Comparison of ENCODE assay signal across 24 cellular contexts in the genomic region with DNA sequence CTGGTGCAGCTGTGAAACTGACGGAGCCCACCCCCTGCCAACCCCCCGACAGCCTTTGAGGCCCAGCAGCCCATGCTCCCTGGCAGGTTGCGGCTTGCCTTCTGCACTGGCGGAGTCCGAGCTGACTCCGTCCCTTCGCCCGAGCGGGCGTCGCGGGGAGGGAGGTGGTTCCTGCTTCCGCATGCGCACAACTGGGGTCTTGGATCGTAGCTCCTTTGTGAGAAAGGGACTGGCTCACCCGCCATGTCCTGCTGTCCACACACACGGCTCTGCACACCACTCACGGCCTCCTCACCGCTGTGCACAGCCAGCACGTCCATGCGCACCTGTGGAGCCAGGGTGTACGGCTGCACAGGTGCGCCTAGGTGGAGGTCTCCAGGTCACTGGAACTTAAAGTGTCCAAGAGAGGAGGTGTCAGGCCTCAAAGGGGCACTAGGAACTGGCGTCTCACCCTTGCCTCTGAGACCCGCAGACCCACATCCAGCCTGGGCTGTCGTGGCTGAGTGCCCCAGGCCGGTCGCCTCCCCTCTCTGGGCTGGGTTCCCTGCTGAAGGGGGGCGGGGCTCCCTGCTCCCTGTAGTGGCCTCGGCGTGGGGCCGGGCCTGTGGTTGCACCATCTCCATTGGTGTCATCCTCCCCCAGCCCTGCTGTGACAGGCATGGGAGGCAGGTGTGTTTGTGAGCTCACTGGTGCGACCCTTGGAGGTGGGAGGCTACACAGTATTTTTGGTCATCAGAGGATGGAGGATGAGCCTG. TPM values are rescaled to one million over a fixed set of nuclear protein-coding genes. Genes with fewer than 3 reads are reported as not detected.
DNase-seq lines count a peak whose midpoint lies in the region; ATAC-seq, FAIRE-seq and TF ChIP-seq lines count a peak whose summit lies in the region.
"Had no signal": no experiment of that assay in that cellular context is flagged by ENCODE, and none has a peak within 500 bp of the region (broad histone marks: within the 10 kb centered on the region; RNA-seq: fewer than 3 reads in every experiment).

No MANE protein-coding gene starts in this region.

- H3K27me3 ChIP-seq in HepG2 (ENCODE audit: control insufficient read depth in 1 of 2, insufficient read depth in 2 of 2, low read length in 2 of 2) (peaks cover 29 to 85% of the 10 kb centered on the region in 2 experiments), right lobe of liver (no peaks in the 10 kb centered on the region), upper lobe of right lung (peaks cover 10% of the 10 kb centered on the region)
- H3K27me3 ChIP-seq: Peyer's patch had no signal

- FAIRE-seq in HepG2 (lab: Jason Lieb, UNC), result no peak
- FAIRE-seq: GM12891 had no signal

- H3K9me3 Mint-ChIP-seq in WTC11, result no peaks in the 10 kb centered on the region
- H3K9me3 Mint-ChIP-seq: CD4-positive, alpha-beta memory T cell; HFFc6 had no signal

- TF ChIP-seq EP300 in HepG2 (IDR thresholded peaks at IDR 0.05; ENCODE audit: low read depth in 2 of 2, low read length in 2 of 2), result no peak
- no peak for TF ChIP-seq EP300 in HepG2 (CRISPR knock-in tag; IDR thresholded peaks at IDR 0.05; ENCODE audit: borderline replicate concordance)

- peaks cover 18% of the 10 kb centered on the region for H3K36me3 Mint-ChIP-seq in WTC11
- H3K36me3 Mint-ChIP-seq: CD4-positive, alpha-beta memory T cell had no signal

- no peak overlapping the region for H3K9ac ChIP-seq in HepG2 (ENCODE audit: insufficient read depth, low read depth, low read length)
- H3K9ac ChIP-seq: BLaER1 treated with 17β-estradiol and CSF1 and Interleukin-3, amounts not matched to agents 10 nM and 100 nM had no signal

- no TSS peak for BruUV-seq in HepG2 (replicated peaks; lab: Mats Ljungman, UMichigan)

- H4K20me1 ChIP-seq in HepG2 (ENCODE audit: insufficient read depth, low read length), result no peaks in the 10 kb centered on the region

- H3K79me2 ChIP-seq in HepG2 (ENCODE audit: insufficient read depth, low read length), result no peaks in the 10 kb centered on the region

- intact Hi-C loops in HepG2 (cut with micrococcal nuclease; ENCODE audit: unreplicated experiment) (no loop called here), right lobe of liver (cut with DNase I) (no loop called here), upper lobe of right lung (cut with DNase I) (loop anchor here (10.0 kb wide), 1 partner anchor 323 kb away; no protein-coding TSS in a partner anchor)

- 0 out of 2 replicates have a peak, but pooled peaks cover 4% of the 10 kb centered on the region for H3K4me1 Mint-ChIP-seq in WTC11
- H3K4me1 Mint-ChIP-seq: CD4-positive, alpha-beta memory T cell; T-helper 17 cell had no signal

- no peak for TF ChIP-seq RAD21 in HepG2 (CRISPR knock-in tag; IDR thresholded peaks at IDR 0.05)

- H3K4me3 ChIP-seq in HepG2 (replicated peaks in 1 of 3; ENCODE audit: insufficient read depth in 1 of 3, low read depth in 2 of 3, low read length in 3 of 3) (no peak overlapping the region), right lobe of liver (no peak overlapping the region), upper lobe of right lung (no peak overlapping the region)
- H3K4me3 ChIP-seq: BLaER1 treated with 17β-estradiol and CSF1 and Interleukin-3, amounts not matched to agents 10 nM and 100 nM; Peyer's patch; SJSA1 had no signal

- H3K36me3 ChIP-seq in HepG2 (replicated peaks in 1 of 2; ENCODE audit: control insufficient read depth in 1 of 2, insufficient read depth in 2 of 2, low read length in 2 of 2) (no peaks in the 10 kb centered on the region), right lobe of liver (no peaks in the 10 kb centered on the region), upper lobe of right lung (no peaks in the 10 kb centered on the region)
- H3K36me3 ChIP-seq: BLaER1 treated with 17β-estradiol and CSF1 and Interleukin-3, amounts not matched to agents 10 nM and 100 nM; Peyer's patch; SJSA1 had no signal

- DNase-seq in HepG2 (ENCODE audit: low spot score) (no peak), right lobe of liver (no peak), KBM-7 (peak; percentile 42), WTC11 (ENCODE audit: low spot score) (no peak), upper lobe of right lung (no peak)
- DNase-seq: CD4-positive, alpha-beta memory T cell; DND-41; HFFc6; NCI-H1048; NCI-H1417 treated with DMSO at 0.1 percent for 48 hours; NCI-H1930; NCI-H2227 treated with DMSO at 0.1 percent for 48 hours; NCI-H510A treated with DMSO at 0.1 percent for 48 hours; NCI-H82; Peyer's patch; T-helper 17 cell had no signal

- CTCF ChIA-PET in HepG2 (lab: Yijun Ruan, JAX; ENCODE audit: low intra/inter-chr PET ratio, low total read pairs), result no interaction called here
- CTCF ChIA-PET in WTC11 (lab: Charles Lee), result interaction anchor here (0.7 to 11.3 kb wide), 6 partner anchors 10 to 202 kb away, joined by 3 to 82 read pairs (median 3); no protein-coding TSS in a partner anchor

- ATAC-seq in HepG2 (no peak), right lobe of liver (no peak), WTC11 (no peak), upper lobe of right lung (peak; percentile 6), GM21576 (IDR thresholded peaks at IDR 0.05; ENCODE audit: unreplicated experiment) (no peak), HG02678 (IDR thresholded peaks at IDR 0.05; ENCODE audit: unreplicated experiment) (no peak), HG03196 (IDR thresholded peaks at IDR 0.05; ENCODE audit: unreplicated experiment) (no peak)
- ATAC-seq: T-helper 17 cell had no signal

- no peaks in the 10 kb centered on the region for H3K27me3 Mint-ChIP-seq in WTC11 (ENCODE audit: low read depth)

- no peaks in the 10 kb centered on the region for H3K4me1 ChIP-seq in HepG2 (ENCODE audit: insufficient read depth, low read length)
- H3K4me1 ChIP-seq in right lobe of liver, result no peaks in the 10 kb centered on the region
- no peaks in the 10 kb centered on the region for H3K4me1 ChIP-seq in upper lobe of right lung
- H3K4me1 ChIP-seq: SJSA1 had no signal

- no peak overlapping the region for H3K27ac ChIP-seq in HepG2 (ENCODE audit: extremely low read length, insufficient read depth, low read length)
- H3K27ac ChIP-seq in right lobe of liver, result no peak overlapping the region
- no peak overlapping the region for H3K27ac ChIP-seq in upper lobe of right lung
- H3K27ac ChIP-seq: BLaER1 treated with 17β-estradiol and CSF1 and Interleukin-3, amounts not matched to agents 10 nM and 100 nM; HL-60; Peyer's patch; SJSA1 had no signal

- H3K4me2 ChIP-seq in HepG2 (ENCODE audit: low read depth, low read length), result no peak overlapping the region

- TF ChIP-seq POLR2A in HepG2 (IDR thresholded peaks at IDR 0.05; ENCODE audit: insufficient read depth in 1 of 2, low read depth in 2 of 2, low read length in 2 of 2), result no peak
- TF ChIP-seq POLR2A in right lobe of liver (IDR thresholded peaks at IDR 0.05), result no peak

- no peaks in the 10 kb centered on the region for H3K9me3 ChIP-seq in HepG2 (ENCODE audit: low read length)
- no peaks in the 10 kb centered on the region for H3K9me3 ChIP-seq in right lobe of liver
- no peaks in the 10 kb centered on the region for H3K9me3 ChIP-seq in upper lobe of right lung
- H3K9me3 ChIP-seq: BLaER1 treated with 17β-estradiol and CSF1 and Interleukin-3, amounts not matched to agents 10 nM and 100 nM; Peyer's patch; SJSA1 had no signal

- in situ Hi-C loops in HepG2 (cut with HindIII; ENCODE audit: extremely low pct_ligation_motif_present, low pct_unique_long_range_greater_than_20kb) (no loop called here), KBM-7 (cut with MboI; ENCODE audit: low pct_unique_long_range_greater_than_20kb, low sequenced_read_pairs) (no loop called here)

- no peak for TF ChIP-seq CTCF in HepG2 (CRISPR knock-in tag; IDR thresholded peaks at IDR 0.05)
- no peak for TF ChIP-seq CTCF in right lobe of liver (IDR thresholded peaks at IDR 0.05)
- TF ChIP-seq CTCF in WTC11 (IDR thresholded peaks at IDR 0.05), result no peak
- TF ChIP-seq CTCF in upper lobe of right lung (IDR thresholded peaks at IDR 0.05), result no peak

- POLR2A ChIA-PET in HepG2 (lab: Yijun Ruan, JAX) (no interaction called here), WTC11 (lab: Charles Lee) (interaction anchor here (0.5 kb wide), 1 partner anchor 268 kb away, joined by 4 read pairs; no protein-coding TSS in a partner anchor)

- 44% methylated on average over 20 of the region's 33 CpGs for WGBS in HepG2 (ENCODE audit: low lambda C conversion rate)
- 23% methylated on average over 5 of the region's 33 CpGs for WGBS in right lobe of liver (ENCODE audit: insufficient coverage, low coverage, low lambda C conversion rate, missing lambda C conversion rate)

- peak overlapping the region; percentile 95 for H3K27ac Mint-ChIP-seq in WTC11
- H3K27ac Mint-ChIP-seq: CD4-positive, alpha-beta memory T cell; HFFc6; T-helper 17 cell had no signal

- H2AFZ ChIP-seq in HepG2 (ENCODE audit: low read length), result no peak overlapping the region

- H3K4me3 Mint-ChIP-seq in WTC11, result no peak overlapping the region
- H3K4me3 Mint-ChIP-seq: CD4-positive, alpha-beta memory T cell; HFFc6; T-helper 17 cell had no signal

TF ChIP-seq in HepG2, 621 proteins besides CTCF, POLR2A, EP300 and RAD21 (continues in another document):
- no peak for TF ChIP-seq NFIB (CRISPR knock-in tag; IDR thresholded peaks at IDR 0.05; ENCODE audit: borderline replicate concordance)

RNA-seq across cellular contexts. Expression of gene JPH3, which starts 45.3 kb away (rescaled TPM):
- total RNA-seq in HepG2 (2016; rRNA removed; fragmentation: Illumina TruSeq; extraction: Trizol) (not detected in 2 replicates), right lobe of liver (under 1 TPM in 2 of 6 experiments, not detected in 4; 0.07 to 0.12 TPM), WTC11 (2021) (37.9 to 41.2 TPM (median 39.0 TPM) in 3 replicates), upper lobe of right lung (0.29 TPM)
- not detected in 2 replicates for total RNA-seq in HepG2 (2016; cell fraction: cytosol; rRNA removed; fragmentation: Illumina TruSeq; extraction: Trizol; ENCODE audit: low read depth)
- total RNA-seq in HepG2 (2016; cell fraction: insoluble cytoplasmic fraction; rRNA removed; fragmentation: Illumina TruSeq; extraction: Trizol), result not detected in 2 replicates
- total RNA-seq in HepG2 (2016; cell fraction: membrane; rRNA removed; fragmentation: Illumina TruSeq; extraction: Trizol), result not detected in 2 replicates
- total RNA-seq in HepG2 (2016; cell fraction: nucleus; rRNA removed; fragmentation: Illumina TruSeq; extraction: Trizol), result not detected in 2 replicates
- polyA plus RNA-seq in HepG2 (2011; rRNA removed), result not detected in 2 replicates
- not detected in 2 replicates for polyA plus RNA-seq in HepG2 (2011; cell fraction: cytosol; rRNA removed)
- not detected in 2 replicates for polyA plus RNA-seq in HepG2 (2011; cell fraction: nucleus; rRNA removed)
- 0.07 and 0.08 TPM in 2 replicates for polyA plus RNA-seq in HepG2 (2012)
- polyA plus RNA-seq in HepG2 (2016; cell fraction: cytosol; fragmentation: Illumina TruSeq; extraction: Trizol; ENCODE audit: low read depth), result not detected in 2 replicates
- not detected in 2 replicates for polyA plus RNA-seq in HepG2 (2016; cell fraction: insoluble cytoplasmic fraction; fragmentation: Illumina TruSeq; extraction: Trizol; ENCODE audit: low read depth)
- polyA plus RNA-seq in HepG2 (2016; cell fraction: membrane; fragmentation: Illumina TruSeq; extraction: Trizol; ENCODE audit: low read depth), result not detected in 2 replicates
- not detected in 2 replicates for polyA plus RNA-seq in HepG2 (2016; cell fraction: nucleus; fragmentation: Illumina TruSeq; extraction: Trizol; ENCODE audit: insufficient read depth, low read depth)
- polyA minus RNA-seq in HepG2 (2011; rRNA and poly(A)+ RNA removed; ENCODE audit: low replicate concordance), result 0.07 TPM in 1 of 2 replicates, not detected in the other
- not detected in 2 replicates for polyA minus RNA-seq in HepG2 (2011; cell fraction: cytosol; rRNA and poly(A)+ RNA removed)
- not detected in 2 replicates for polyA minus RNA-seq in HepG2 (2011; cell fraction: nucleus; rRNA and poly(A)+ RNA removed)
- total RNA-seq: HFFc6, HT-29 had no signal
- polyA plus RNA-seq: CD4-positive, alpha-beta memory T cell had no signal

Comparison
In these comparisons a context has a peak if more than half of its experiments do, and no peak if none do; other contexts are left out.
1. RNA of gene JPH3, which starts 45.3 kb away (total RNA-seq): 37.9 to 41.2 TPM in WTC11; 0.29 TPM in upper lobe of right lung (single experiment), 0.07 to 0.12 TPM in right lobe of liver and not detected in HepG2; every median in the first group is over 10 times any median in the second.